ENCODE assay signal across 8 cellular contexts in the genomic region with DNA sequence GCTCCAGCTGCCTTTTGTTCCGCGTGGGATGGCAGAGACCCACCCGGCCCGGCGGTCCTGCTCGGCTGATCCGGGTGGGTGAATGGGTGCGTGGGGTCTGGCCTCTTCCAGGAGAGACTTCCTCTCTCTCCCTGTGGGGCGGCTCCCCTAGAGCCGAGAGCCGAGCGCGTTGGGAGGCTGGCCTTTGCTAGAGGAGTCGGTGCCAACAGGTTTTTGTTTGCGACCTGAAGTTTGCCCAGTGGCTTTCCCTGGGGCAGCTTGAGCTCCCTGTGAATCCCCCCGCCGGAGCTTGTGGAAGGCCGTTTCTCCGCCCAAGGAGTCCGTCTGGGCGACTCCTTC. TPM values are rescaled to one million over a fixed set of nuclear protein-coding genes. Genes with fewer than 3 reads are reported as not detected.
DNase-seq lines count a peak whose midpoint lies in the region; ATAC-seq and TF ChIP-seq lines count a peak whose summit lies in the region.

No MANE protein-coding gene starts in this region.

- peak overlapping the region; percentile 48; the same call in 1 of the 2 replicates for H3K27ac ChIP-seq in PC-3 (ENCODE audit: low read length)
- H3K27ac ChIP-seq in liver (ENCODE audit: low read depth in 1 of 2, low read length in 2 of 2): peak overlapping the region; percentile 88
- peak overlapping the region; percentile 83 to 92 (median 88) for H3K27ac ChIP-seq in stomach

- CTCF ChIA-PET in PC-3 (lab: Charles Lee): no interaction called here

- H3K9ac ChIP-seq in PC-3 (ENCODE audit: low read length): peak overlapping the region; percentile 86
- H3K9ac ChIP-seq in liver (ENCODE audit: low read depth in 1 of 2, low read length in 2 of 2): peak overlapping the region; percentile 63 to 69

- H3K9me2 ChIP-seq in PC-3 (replicated peaks; ENCODE audit: low read length): no peaks in the 10 kb centered on the region

- peaks cover 56% of the 10 kb centered on the region for H3K79me2 ChIP-seq in PC-3 (ENCODE audit: low read length)

- intact Hi-C loops in PC-3 (cut with micrococcal nuclease) (no loop called here), stomach (cut with DNase I; ENCODE audit: low total_unique reads) (no loop called here)

- POLR2A ChIA-PET in PC-3 (lab: Charles Lee; ENCODE audit: unreplicated experiment): no interaction called here

- DNase-seq in NCI-H510A treated with DMSO at 0.1 percent for 48 hours (lab: John Stamatoyannopoulos, UW) (peak; percentile 29), NCI-H510A (lab: John Stamatoyannopoulos, UW) (no peak), PC-3 (peak; percentile 45), choroid plexus epithelial cell (ENCODE audit: low read depth) (peak; percentile 12), stomach (peak; percentile 55), kidney glomerular epithelial cell (lab: John Stamatoyannopoulos, UW) (no peak)

- WGBS in liver: 4% methylated on average over 21 of the region's 21 CpGs
- 2 to 11% (median 5%) methylated on average over 7 to 21 of the region's 21 CpGs for WGBS in stomach, 5 donors

- H3K4me3 ChIP-seq in PC-3 (ENCODE audit: low read length) (peak overlapping the region; percentile 95), choroid plexus epithelial cell (ENCODE audit: low read depth, low read length) (peak overlapping the region; percentile 95), liver (ENCODE audit: low read depth in 1 of 3, low read length in 3 of 3) (peak overlapping the region; percentile 77 to 100 (median 91)), stomach (peak overlapping the region; percentile 93 to 99 (median 98))

- no peak for TF ChIP-seq POLR2A in stomach (IDR thresholded peaks at IDR 0.05)

- H2AFZ ChIP-seq in PC-3 (ENCODE audit: low read length): peak overlapping the region; percentile 83

- H3K27me3 ChIP-seq in PC-3 (ENCODE audit: low read length) (no peaks in the 10 kb centered on the region), liver (ENCODE audit: control insufficient read depth in 4 of 4, insufficient read depth in 4 of 4, low read length in 3 of 4) (no peaks in the 10 kb centered on the region), stomach (peaks cover 0 to 3% (median 0%) of the 10 kb centered on the region in 3 donors)

- peak overlapping the region; percentile 94 for H3K4me2 ChIP-seq in PC-3 (ENCODE audit: low read length)

- TF ChIP-seq EP300 in stomach (IDR thresholded peaks at IDR 0.05): no peak

- no peaks in the 10 kb centered on the region for H3K9me3 ChIP-seq in PC-3 (ENCODE audit: low read length)
- H3K9me3 ChIP-seq in liver (ENCODE audit: control insufficient read depth in 4 of 4, low read length in 3 of 4): no peaks in the 10 kb centered on the region
- no peaks in the 10 kb centered on the region for H3K9me3 ChIP-seq in stomach

- H3K36me3 ChIP-seq in PC-3 (ENCODE audit: low read depth, low read length) (peaks cover 4% of the 10 kb centered on the region; the same call in 1 of the 2 replicates), liver (ENCODE audit: control insufficient read depth in 4 of 4, insufficient read depth in 3 of 4, low read depth in 1 of 4, low read length in 3 of 4) (no peaks in the 10 kb centered on the region), stomach (no peaks in the 10 kb centered on the region)

- no peak for TF ChIP-seq CTCF in PC-3 (conservative IDR thresholded peaks at IDR 0.05; ENCODE audit: low read depth, low read length)
- no peak for TF ChIP-seq CTCF in choroid plexus epithelial cell (conservative IDR thresholded peaks at IDR 0.05; ENCODE audit: low read depth, low read length)
- TF ChIP-seq CTCF in liver (IDR thresholded peaks at IDR 0.05; ENCODE audit: low read depth, low read length, missing input control): no peak
- TF ChIP-seq CTCF in stomach (IDR thresholded peaks at IDR 0.05): no peak

- peak in 1 of 2 donors; percentile 17 for TF ChIP-seq RAD21 in liver (IDR thresholded peaks at IDR 0.05)

- H3K4me1 ChIP-seq in PC-3 (ENCODE audit: insufficient read depth, low read length): peaks cover 24% of the 10 kb centered on the region
- peaks cover 10 to 31% (median 19%) of the 10 kb centered on the region in 4 donors for H3K4me1 ChIP-seq in liver (ENCODE audit: control insufficient read depth in 4 of 4, insufficient read depth in 4 of 4, low read length in 3 of 4)
- peaks cover 9 to 49% (median 23%) of the 10 kb centered on the region in 4 donors for H3K4me1 ChIP-seq in stomach

- 0 out of 2 replicates have a peak, but pooled peaks cover 4% of the 10 kb centered on the region for H4K20me1 ChIP-seq in PC-3 (ENCODE audit: low read length)

- ATAC-seq in PC-3: no peak; the same call in 1 of the 2 replicates
- no peak for ATAC-seq in HG02623 (IDR thresholded peaks at IDR 0.05; ENCODE audit: unreplicated experiment)

- BruUV-seq in PC-3 (replicated peaks; lab: Mats Ljungman, UMichigan): no TSS peak

- no peaks in the 10 kb centered on the region for H3F3A ChIP-seq in PC-3 (ENCODE audit: low read length, unreplicated experiment)

TF ChIP-seq in liver, 16 proteins besides CTCF, POLR2A, EP300 and RAD21:
- TF ChIP-seq, protein P1, sequence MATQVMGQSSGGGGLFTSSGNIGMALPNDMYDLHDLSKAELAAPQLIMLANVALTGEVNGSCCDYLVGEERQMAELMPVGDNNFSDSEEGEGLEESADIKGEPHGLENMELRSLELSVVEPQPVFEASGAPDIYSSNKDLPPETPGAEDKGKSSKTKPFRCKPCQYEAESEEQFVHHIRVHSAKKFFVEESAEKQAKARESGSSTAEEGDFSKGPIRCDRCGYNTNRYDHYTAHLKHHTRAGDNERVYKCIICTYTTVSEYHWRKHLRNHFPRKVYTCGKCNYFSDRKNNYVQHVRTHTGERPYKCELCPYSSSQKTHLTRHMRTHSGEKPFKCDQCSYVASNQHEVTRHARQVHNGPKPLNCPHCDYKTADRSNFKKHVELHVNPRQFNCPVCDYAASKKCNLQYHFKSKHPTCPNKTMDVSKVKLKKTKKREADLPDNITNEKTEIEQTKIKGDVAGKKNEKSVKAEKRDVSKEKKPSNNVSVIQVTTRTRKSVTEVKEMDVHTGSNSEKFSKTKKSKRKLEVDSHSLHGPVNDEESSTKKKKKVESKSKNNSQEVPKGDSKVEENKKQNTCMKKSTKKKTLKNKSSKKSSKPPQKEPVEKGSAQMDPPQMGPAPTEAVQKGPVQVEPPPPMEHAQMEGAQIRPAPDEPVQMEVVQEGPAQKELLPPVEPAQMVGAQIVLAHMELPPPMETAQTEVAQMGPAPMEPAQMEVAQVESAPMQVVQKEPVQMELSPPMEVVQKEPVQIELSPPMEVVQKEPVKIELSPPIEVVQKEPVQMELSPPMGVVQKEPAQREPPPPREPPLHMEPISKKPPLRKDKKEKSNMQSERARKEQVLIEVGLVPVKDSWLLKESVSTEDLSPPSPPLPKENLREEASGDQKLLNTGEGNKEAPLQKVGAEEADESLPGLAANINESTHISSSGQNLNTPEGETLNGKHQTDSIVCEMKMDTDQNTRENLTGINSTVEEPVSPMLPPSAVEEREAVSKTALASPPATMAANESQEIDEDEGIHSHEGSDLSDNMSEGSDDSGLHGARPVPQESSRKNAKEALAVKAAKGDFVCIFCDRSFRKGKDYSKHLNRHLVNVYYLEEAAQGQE (IDR thresholded peaks at IDR 0.05): no peak
- TF ChIP-seq TAF1 (conservative IDR thresholded peaks at IDR 0.05): no peak
- no peak for TF ChIP-seq SP1 (IDR thresholded peaks at IDR 0.05)
- no peak for TF ChIP-seq NR2F2 (IDR thresholded peaks at IDR 0.05)
- no peak for TF ChIP-seq HNF4G (IDR thresholded peaks at IDR 0.05)
- no peak for TF ChIP-seq MAX (IDR thresholded peaks at IDR 0.05)
- TF ChIP-seq, protein P2, sequence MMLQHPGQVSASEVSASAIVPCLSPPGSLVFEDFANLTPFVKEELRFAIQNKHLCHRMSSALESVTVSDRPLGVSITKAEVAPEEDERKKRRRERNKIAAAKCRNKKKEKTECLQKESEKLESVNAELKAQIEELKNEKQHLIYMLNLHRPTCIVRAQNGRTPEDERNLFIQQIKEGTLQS (IDR thresholded peaks at IDR 0.05): no peak
- no peak for TF ChIP-seq FOXA2 (IDR thresholded peaks at IDR 0.05)
- no peak for TF ChIP-seq GABPA (IDR thresholded peaks at IDR 0.05 in 1 of 2, conservative IDR thresholded peaks at IDR 0.05 in 1 of 2)
- no peak for TF ChIP-seq EGR1 (IDR thresholded peaks at IDR 0.05; ENCODE audit: low read depth in 2 of 2)
- no peak for TF ChIP-seq JUND (IDR thresholded peaks at IDR 0.05)
- no peak for TF ChIP-seq HNF4A (conservative IDR thresholded peaks at IDR 0.05)
- no peak for TF ChIP-seq YY1 (IDR thresholded peaks at IDR 0.05)
- TF ChIP-seq, protein P3, sequence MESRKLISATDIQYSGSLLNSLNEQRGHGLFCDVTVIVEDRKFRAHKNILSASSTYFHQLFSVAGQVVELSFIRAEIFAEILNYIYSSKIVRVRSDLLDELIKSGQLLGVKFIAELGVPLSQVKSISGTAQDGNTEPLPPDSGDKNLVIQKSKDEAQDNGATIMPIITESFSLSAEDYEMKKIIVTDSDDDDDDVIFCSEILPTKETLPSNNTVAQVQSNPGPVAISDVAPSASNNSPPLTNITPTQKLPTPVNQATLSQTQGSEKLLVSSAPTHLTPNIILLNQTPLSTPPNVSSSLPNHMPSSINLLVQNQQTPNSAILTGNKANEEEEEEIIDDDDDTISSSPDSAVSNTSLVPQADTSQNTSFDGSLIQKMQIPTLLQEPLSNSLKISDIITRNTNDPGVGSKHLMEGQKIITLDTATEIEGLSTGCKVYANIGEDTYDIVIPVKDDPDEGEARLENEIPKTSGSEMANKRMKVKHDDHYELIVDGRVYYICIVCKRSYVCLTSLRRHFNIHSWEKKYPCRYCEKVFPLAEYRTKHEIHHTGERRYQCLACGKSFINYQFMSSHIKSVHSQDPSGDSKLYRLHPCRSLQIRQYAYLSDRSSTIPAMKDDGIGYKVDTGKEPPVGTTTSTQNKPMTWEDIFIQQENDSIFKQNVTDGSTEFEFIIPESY (IDR thresholded peaks at IDR 0.05): no peak
- TF ChIP-seq RXRA (IDR thresholded peaks at IDR 0.05): no peak
- TF ChIP-seq FOXA1 (IDR thresholded peaks at IDR 0.05): no peak
TF ChIP-seq in liver: peak in this region for 0.

RNA-seq across cellular contexts. Expression of gene EPN2, which starts 1.0 kb away (rescaled TPM):
- total RNA-seq in PC-3 (2014; rRNA removed) (46.4 and 50.6 TPM in 2 replicates), liver (10 to 100 TPM; 10.7 to 23.8 TPM), stomach (10 to 100 TPM; 24.5 to 71.9 (median 32.1) TPM)
- polyA plus RNA-seq in liver (10 to 100 TPM in 1 of 2 donors, 1 to 10 TPM in 1; 5.6 to 13.8 TPM), stomach (10 to 100 TPM; 10.7 to 21.1 (median 11.9) TPM)

Comparison
In these comparisons a context has a peak if more than half of its experiments do, and no peak if none do; other contexts are left out.
1. DNase-seq: peak in NCI-H510A treated with DMSO at 0.1 percent for 48 hours (single experiment), PC-3 (single experiment), choroid plexus epithelial cell (single experiment) and stomach (single experiment); none in NCI-H510A (single experiment) and kidney glomerular epithelial cell (single experiment).
2. Peak in every context shown above with its lines, with median percentiles within 50 percentile points of each other: H3K27ac ChIP-seq and H3K4me3 ChIP-seq.